22 cellular contexts compared by ENCODE assay signal in the genomic region with DNA sequence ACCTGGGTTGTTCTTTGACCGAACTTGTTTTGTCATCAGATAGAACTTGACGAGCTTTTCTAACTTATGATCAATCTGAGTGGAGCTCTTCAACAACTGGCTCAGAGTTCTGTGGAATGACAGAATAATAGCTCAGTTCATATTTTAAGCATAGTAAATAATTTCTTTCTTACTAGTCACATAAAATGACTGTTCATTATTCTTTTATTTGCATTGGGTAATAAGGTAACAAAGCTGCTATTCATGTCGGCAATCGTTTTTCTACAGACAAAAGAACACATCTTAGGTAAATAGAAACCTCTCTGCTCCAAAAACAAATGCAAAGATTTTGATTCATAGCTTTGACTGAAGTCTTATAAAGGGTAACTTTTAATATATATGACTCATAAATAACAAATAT. TPM values are rescaled to one million over a fixed set of nuclear protein-coding genes. Genes with fewer than 3 reads are reported as not detected.
DNase-seq lines count a peak whose midpoint lies in the region; ATAC-seq lines count a peak whose summit lies in the region.
"Had no signal": no experiment of that assay in that cellular context is flagged by ENCODE, and none has a peak within 500 bp of the region (broad histone marks: within the 10 kb centered on the region; RNA-seq: fewer than 3 reads in every experiment).

No MANE protein-coding gene starts in this region.

- H3K4me3 Mint-ChIP-seq in activated T-helper 17 cell treated with anti-CD3 and anti-CD28 coated beads, Interleukin-2, amount 50 U/mL, for 72 hours = no peak overlapping the region
- H3K4me3 Mint-ChIP-seq: activated T-cell treated with anti-CD3 and anti-CD28 coated beads, Interleukin-2, amount 50 U/mL, for 4 hours; CD14-positive monocyte; natural killer cell; stimulated activated naive CD8-positive, alpha-beta T cell treated with anti-CD3 and anti-CD28 coated beads, Interleukin-15, Interleukin-2, amounts not matched to agents 100 ng/mL and 50 ng/mL, for 24 hours had no signal

- peak overlapping the region; percentile 83 for H3K27ac ChIP-seq in epithelial cell of prostate
- H3K27ac ChIP-seq: body of pancreas, thoracic aorta had no signal

- H3K9me3 Mint-ChIP-seq in activated T-helper 17 cell treated with anti-CD3 and anti-CD28 coated beads, Interleukin-2, amount 50 U/mL, for 72 hours = no peaks in the 10 kb centered on the region
- H3K9me3 Mint-ChIP-seq: CD14-positive monocyte; stimulated activated naive CD8-positive, alpha-beta T cell treated with anti-CD3 and anti-CD28 coated beads, Interleukin-15, Interleukin-2, amounts not matched to agents 100 ng/mL and 50 ng/mL, for 24 hours had no signal

- H3K27me3 Mint-ChIP-seq in activated T-helper 17 cell treated with anti-CD3 and anti-CD28 coated beads, Interleukin-2, amount 50 U/mL, for 72 hours = peaks cover 12% of the 10 kb centered on the region

- ATAC-seq in HG03342 (IDR thresholded peaks at IDR 0.05; ENCODE audit: unreplicated experiment) (no peak), HG02973 (IDR thresholded peaks at IDR 0.05; ENCODE audit: unreplicated experiment) (no peak)
- no peak for ATAC-seq in activated T-helper 17 cell treated with anti-CD3 and anti-CD28 coated beads, Interleukin-2, amount 50 U/mL, for 72 hours (replicated peaks)
- ATAC-seq: activated T-cell treated with anti-CD3 and anti-CD28 coated beads, Interleukin-2, amount 50 U/mL, for 4 hours; body of pancreas; HepG2; natural killer cell had no signal

- DNase-seq in COR-L47 (lab: John Stamatoyannopoulos, UW) (peak; percentile 43), HT-29 (ENCODE audit: low spot score) (peak; percentile 85), NCI-H748 treated with DMSO at 0.1 percent for 48 hours (lab: John Stamatoyannopoulos, UW) (peak; percentile 24), epithelial cell of prostate (ENCODE audit: low read depth, low spot score) (peak; percentile 96)
- DNase-seq: activated CD4-positive, alpha-beta T cell treated with anti-CD3 and anti-CD28 coated beads for 48 hours; activated naive CD4-positive, alpha-beta T cell treated with Interleukin-2 at 50 U/mL for 16 hours; activated T-cell treated with anti-CD3 and anti-CD28 coated beads, Interleukin-2, amount 50 U/mL, for 4 hours; body of pancreas; dorsolateral prefrontal cortex; GOT3; Karpas-422; natural killer cell; NCI-H2029; NCI-H524 treated with DMSO at 0.1 percent for 48 hours had no signal

- H3K27ac Mint-ChIP-seq in activated T-helper 17 cell treated with anti-CD3 and anti-CD28 coated beads, Interleukin-2, amount 50 U/mL, for 72 hours = no peak overlapping the region
- H3K27ac Mint-ChIP-seq: CD14-positive monocyte; natural killer cell; stimulated activated naive CD8-positive, alpha-beta T cell treated with anti-CD3 and anti-CD28 coated beads, Interleukin-15, Interleukin-2, amounts not matched to agents 100 ng/mL and 50 ng/mL, for 24 hours had no signal

- H3K4me1 Mint-ChIP-seq in activated T-helper 17 cell treated with anti-CD3 and anti-CD28 coated beads, Interleukin-2, amount 50 U/mL, for 72 hours = no peaks in the 10 kb centered on the region
- H3K4me1 Mint-ChIP-seq: natural killer cell had no signal

- H3K36me3 Mint-ChIP-seq in activated T-helper 17 cell treated with anti-CD3 and anti-CD28 coated beads, Interleukin-2, amount 50 U/mL, for 72 hours (ENCODE audit: low read depth) = no peaks in the 10 kb centered on the region
- H3K36me3 Mint-ChIP-seq: CD14-positive monocyte, natural killer cell had no signal

RNA-seq across cellular contexts. Expression of a gene that starts 57.3 kb away (rescaled TPM):
- 2.6 and 4.4 TPM in 2 replicates for total RNA-seq in HT-29 (2014; rRNA removed; shearing (Covaris generic))
- 10 to 100 TPM; 11.9 to 14.5 TPM for total RNA-seq in activated T-helper 17 cell treated with anti-CD3 and anti-CD28 coated beads, Interleukin-2, amount 50 U/mL, for 72 hours
- total RNA-seq: G401 had no signal

Comparison
In these comparisons a context has a peak if more than half of its experiments do, and no peak if none do; other contexts are left out.
1. DNase-seq: peak in every context shown above with its lines; median percentile 96 in epithelial cell of prostate; 85 in HT-29; 43 in COR-L47; 24 in NCI-H748 treated with DMSO at 0.1 percent for 48 hours.